In the genomic region with DNA sequence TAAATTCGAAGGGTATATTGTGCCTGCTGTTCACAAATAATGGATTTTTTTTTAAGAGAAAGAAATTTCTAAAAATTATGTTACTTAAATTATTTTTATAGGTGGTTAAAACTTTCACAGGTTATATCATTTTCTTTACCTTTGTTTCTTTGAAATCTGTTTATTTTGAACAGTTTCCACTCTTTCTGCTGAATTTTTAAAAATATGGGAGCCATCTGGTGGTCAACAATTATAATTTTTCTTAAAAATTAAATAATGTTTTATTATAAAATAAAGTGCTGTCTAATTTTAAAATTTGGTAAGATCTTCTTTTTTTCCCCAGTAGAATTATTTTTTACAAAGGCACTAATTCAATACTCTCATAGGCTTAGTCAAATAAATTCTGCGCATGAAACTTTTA, we compare ENCODE assay signal across 22 cellular contexts.
DNase-seq lines count a peak whose midpoint lies in the region; ATAC-seq and TF ChIP-seq lines count a peak whose summit lies in the region.
"Had no signal": no experiment of that assay in that cellular context is flagged by ENCODE, and none has a peak within 500 bp of the region (broad histone marks: within the 10 kb centered on the region; RNA-seq: fewer than 3 reads in every experiment).

No MANE protein-coding gene starts in this region.

- H3K4me1 Mint-ChIP-seq in endothelial cell (ENCODE audit: unreplicated experiment), result no peaks in the 10 kb centered on the region
- H3K4me1 Mint-ChIP-seq in neural progenitor cell, result no peaks in the 10 kb centered on the region
- H3K4me1 Mint-ChIP-seq: central memory CD8-positive, alpha-beta T cell; stimulated activated naive CD8-positive, alpha-beta T cell treated with anti-CD3 and anti-CD28 coated beads, Interleukin-15, amount 100 ng/mL, for 72 hours had no signal

- H3K4me1 ChIP-seq in PC-9 (replicated peaks; ENCODE audit: insufficient read depth) (no peaks in the 10 kb centered on the region), neural progenitor cell (peaks cover 7% of the 10 kb centered on the region)
- H3K4me1 ChIP-seq: esophagus muscularis mucosa, heart right ventricle, left lung, tibial nerve had no signal

- no peak overlapping the region for H3K9ac ChIP-seq in neural progenitor cell

- POLR2A ChIA-PET in PC-9 (lab: Charles Lee; ENCODE audit: unreplicated experiment), result no interaction called here

- H3K27ac ChIP-seq in PC-9, result no peak overlapping the region
- no peak overlapping the region for H3K27ac ChIP-seq in neural progenitor cell
- H3K27ac ChIP-seq: esophagus muscularis mucosa, heart right ventricle, left lung, tibial nerve had no signal

- H3K4me2 ChIP-seq in PC-9 (no peak overlapping the region), neural progenitor cell (no peak overlapping the region)

- H3K4me3 Mint-ChIP-seq in endothelial cell (ENCODE audit: unreplicated experiment) (no peak overlapping the region), neural progenitor cell (no peak overlapping the region)
- H3K4me3 Mint-ChIP-seq: central memory CD8-positive, alpha-beta T cell; stimulated activated naive CD8-positive, alpha-beta T cell treated with anti-CD3 and anti-CD28 coated beads, Interleukin-15, amount 100 ng/mL, for 72 hours had no signal

- H3F3A ChIP-seq in PC-9 (ENCODE audit: insufficient read depth, low read depth) (no peaks in the 10 kb centered on the region), neural progenitor cell (ENCODE audit: low read depth) (peaks cover 4% of the 10 kb centered on the region)

- H3K27me3 Mint-ChIP-seq in endothelial cell (ENCODE audit: unreplicated experiment), result no peaks in the 10 kb centered on the region
- peaks cover 2% of the 10 kb centered on the region for H3K27me3 Mint-ChIP-seq in neural progenitor cell (ENCODE audit: insufficient read depth, low read depth)
- H3K27me3 Mint-ChIP-seq: central memory CD8-positive, alpha-beta T cell; stimulated activated naive CD8-positive, alpha-beta T cell treated with anti-CD3 and anti-CD28 coated beads, Interleukin-15, amount 100 ng/mL, for 72 hours had no signal

- H3K4me3 ChIP-seq in PC-9, result no peak overlapping the region
- H3K4me3 ChIP-seq in neural progenitor cell, result no peak overlapping the region
- H3K4me3 ChIP-seq: esophagus muscularis mucosa, heart right ventricle, left lung, tibial nerve had no signal

- H4K20me1 ChIP-seq in PC-9 (ENCODE audit: insufficient read depth) (no peaks in the 10 kb centered on the region), neural progenitor cell (ENCODE audit: low read depth) (no peaks in the 10 kb centered on the region)

- H3K27ac Mint-ChIP-seq in endothelial cell (ENCODE audit: unreplicated experiment), result no peak overlapping the region
- H3K27ac Mint-ChIP-seq in neural progenitor cell, result no peak overlapping the region
- H3K27ac Mint-ChIP-seq: stimulated activated naive CD8-positive, alpha-beta T cell treated with anti-CD3 and anti-CD28 coated beads, Interleukin-15, amount 100 ng/mL, for 72 hours had no signal

- H3K9me3 Mint-ChIP-seq in endothelial cell (ENCODE audit: unreplicated experiment), result no peaks in the 10 kb centered on the region
- peaks cover 4% of the 10 kb centered on the region for H3K9me3 Mint-ChIP-seq in neural progenitor cell
- H3K9me3 Mint-ChIP-seq: stimulated activated naive CD8-positive, alpha-beta T cell treated with anti-CD3 and anti-CD28 coated beads, Interleukin-15, amount 100 ng/mL, for 72 hours had no signal

- H3K36me3 ChIP-seq in PC-9 (ENCODE audit: low read depth) (no peaks in the 10 kb centered on the region), neural progenitor cell (no peaks in the 10 kb centered on the region)
- H3K36me3 ChIP-seq: esophagus muscularis mucosa, heart right ventricle, left lung, tibial nerve had no signal

- CTCF ChIA-PET in PC-9 (lab: Charles Lee), result no interaction called here

- DNase-seq in ELR (ENCODE audit: low read depth) (peak; percentile 21), PC-9 (no peak), endothelial cell (ENCODE audit: low spot score) (no peak), neural progenitor cell (ENCODE audit: low spot score) (no peak), germinal center (ENCODE audit: low spot score) (no peak)
- DNase-seq: activated CD4-positive, alpha-beta T cell treated with anti-CD3 and anti-CD28 coated beads, Interleukin-2, amount 50 U/mL, for 4 hours; activated CD8-positive, alpha-beta memory T cell treated with anti-CD3 and anti-CD28 coated beads, Interleukin-2, amount 50 U/mL, for 48 hours; activated naive CD4-positive, alpha-beta T cell; anterior cingulate cortex; DMS79; heart right ventricle; left lung; midbrain; NCI-H526; stimulated activated CD4-positive, alpha-beta T cell treated with anti-CD3 and anti-CD28 coated beads, Interleukin-4, amount 100 ng/mL, for 4 hours; stimulated activated naive CD8-positive, alpha-beta T cell treated with anti-CD3 and anti-CD28 coated beads, Interleukin-15, amount 100 ng/mL, for 72 hours had no signal

- BruUV-seq in PC-9 (replicated peaks; lab: Mats Ljungman, UMichigan), result no TSS peak

- H2AFZ ChIP-seq in PC-9 (no peak overlapping the region), neural progenitor cell (replicated peaks) (no peak overlapping the region)

- H3K9me3 ChIP-seq in PC-9 (ENCODE audit: insufficient read depth, low read depth) (no peaks in the 10 kb centered on the region), neural progenitor cell (ENCODE audit: low read depth) (no peaks in the 10 kb centered on the region)
- H3K9me3 ChIP-seq: esophagus muscularis mucosa, tibial nerve had no signal

- H3K79me2 ChIP-seq in PC-9 (ENCODE audit: low read depth) (no peaks in the 10 kb centered on the region), neural progenitor cell (ENCODE audit: low read depth) (no peaks in the 10 kb centered on the region)

- ATAC-seq in GM21367 (IDR thresholded peaks at IDR 0.05; ENCODE audit: unreplicated experiment) (no peak), HG03565 (IDR thresholded peaks at IDR 0.05; ENCODE audit: unreplicated experiment) (no peak), HG03439 (IDR thresholded peaks at IDR 0.05; ENCODE audit: unreplicated experiment) (no peak)
- ATAC-seq: heart right ventricle; left lung; stimulated activated naive CD8-positive, alpha-beta T cell treated with anti-CD3 and anti-CD28 coated beads, Interleukin-15, amount 100 ng/mL, for 72 hours had no signal

- TF ChIP-seq CTCF in PC-9 (conservative IDR thresholded peaks at IDR 0.05), result peak; percentile 46
- peak; percentile 62 for TF ChIP-seq CTCF in endothelial cell (IDR thresholded peaks at IDR 0.05; ENCODE audit: unreplicated experiment)
- peak; percentile 16 for TF ChIP-seq CTCF in neural progenitor cell (IDR thresholded peaks at IDR 0.05)

- no peaks in the 10 kb centered on the region for H3K9me2 ChIP-seq in PC-9 (ENCODE audit: insufficient read depth)

- H3K36me3 Mint-ChIP-seq in endothelial cell (ENCODE audit: low read depth, unreplicated experiment), result no peaks in the 10 kb centered on the region
- no peaks in the 10 kb centered on the region for H3K36me3 Mint-ChIP-seq in neural progenitor cell

- intact Hi-C loops in PC-9 (cut with micrococcal nuclease; ENCODE audit: unreplicated experiment), result no loop called here

- H3K27me3 ChIP-seq in PC-9 (ENCODE audit: insufficient read depth, low read depth), result no peaks in the 10 kb centered on the region
- H3K27me3 ChIP-seq in neural progenitor cell, result no peaks in the 10 kb centered on the region
- H3K27me3 ChIP-seq: esophagus muscularis mucosa, heart right ventricle, left lung, tibial nerve had no signal
